Comparison of ENCODE assay signal across 25 cellular contexts in the genomic region with DNA sequence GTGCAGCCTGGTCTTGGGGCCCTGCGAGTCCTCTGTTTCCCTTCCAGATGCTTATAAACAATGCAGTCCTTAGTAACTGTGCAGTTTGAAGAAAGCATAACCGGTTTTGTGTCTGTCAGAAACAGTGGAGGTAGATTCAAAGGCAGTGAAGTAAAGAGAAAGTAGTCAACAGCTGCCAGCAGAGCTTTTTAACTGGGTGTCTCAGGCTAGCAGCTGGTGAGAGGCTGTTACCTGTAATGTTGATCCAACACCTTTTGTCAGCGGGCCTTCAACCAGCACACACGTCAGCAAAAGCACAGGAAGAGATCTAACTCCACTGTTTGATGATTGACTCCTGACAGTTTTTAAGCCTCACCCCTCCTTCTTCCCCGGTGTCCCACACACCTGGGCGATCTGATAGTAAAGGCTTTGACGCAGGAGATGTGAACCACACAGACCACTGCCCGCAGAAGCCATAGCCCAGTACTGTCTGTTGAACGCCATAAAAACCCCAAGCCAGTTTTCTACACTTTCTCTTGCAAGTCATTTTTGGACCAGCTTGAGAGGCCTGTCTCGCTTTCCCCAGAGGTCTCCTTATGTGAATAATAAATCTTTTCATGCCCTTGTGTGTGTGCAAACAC.
A peak's percentile ranks its signal among the peaks of the same experiment; 100 is the strongest.
DNase-seq lines count a peak whose midpoint lies in the region; ATAC-seq and TF ChIP-seq lines count a peak whose summit lies in the region.
"Had no signal": no experiment of that assay in that cellular context is flagged by ENCODE, and none has a peak within 500 bp of the region (broad histone marks: within the 10 kb centered on the region; RNA-seq: fewer than 3 reads in every experiment).

No MANE protein-coding gene starts in this region.

- TF ChIP-seq CTCF in CD4-positive, alpha-beta T cell (IDR thresholded peaks at IDR 0.05) = no peak
- TF ChIP-seq CTCF in heart right ventricle (IDR thresholded peaks at IDR 0.05) = no peak

- POLR2A ChIA-PET in CD4-positive, alpha-beta T cell (lab: Charles Lee) = no interaction called here

- H3K27ac ChIP-seq in CD4-positive, alpha-beta T cell (ENCODE audit: low read depth, low read length) = no peak overlapping the region
- no peak overlapping the region for H3K27ac ChIP-seq in heart right ventricle
- H3K27ac ChIP-seq: body of pancreas, neutrophil, Peyer's patch, upper lobe of right lung had no signal

- no peaks in the 10 kb centered on the region for H3K4me1 ChIP-seq in heart right ventricle
- H3K4me1 ChIP-seq: body of pancreas, Peyer's patch, upper lobe of right lung had no signal

- intact Hi-C loops in CD4-positive, alpha-beta T cell (cut with DNase I, micrococcal nuclease) = no loop called here
- intact Hi-C loops in heart right ventricle (cut with DNase I) = no loop called here

- H3K27me3 ChIP-seq in CD4-positive, alpha-beta T cell (ENCODE audit: control insufficient read depth, insufficient read depth, low read length) = no peaks in the 10 kb centered on the region
- no peaks in the 10 kb centered on the region for H3K27me3 ChIP-seq in heart right ventricle
- H3K27me3 ChIP-seq: body of pancreas, neutrophil, Peyer's patch, upper lobe of right lung had no signal

- H3K9me3 Mint-ChIP-seq in CD4-positive, alpha-beta T cell = no peaks in the 10 kb centered on the region
- no peaks in the 10 kb centered on the region for H3K9me3 Mint-ChIP-seq in central memory CD8-positive, alpha-beta T cell
- H3K9me3 Mint-ChIP-seq: activated naive CD8-positive, alpha-beta T cell treated with anti-CD3 and anti-CD28 coated beads, Interleukin-2, amount 50 U/mL, for 24 hours; CD8-positive, alpha-beta T cell had no signal

- peaks cover 17% of the 10 kb centered on the region for H3K4me1 Mint-ChIP-seq in CD4-positive, alpha-beta T cell (ENCODE audit: low read depth)
- H3K4me1 Mint-ChIP-seq in central memory CD8-positive, alpha-beta T cell = peaks cover 6% of the 10 kb centered on the region
- H3K4me1 Mint-ChIP-seq: activated CD8-positive, alpha-beta memory T cell treated with anti-CD3 and anti-CD28 coated beads, Interleukin-2, amount 10 ng/mL, durations not matched to agents 7 days and 5 days had no signal

- no peaks in the 10 kb centered on the region for H3K9me3 ChIP-seq in CD4-positive, alpha-beta T cell (ENCODE audit: control insufficient read depth, low read length)
- no peaks in the 10 kb centered on the region for H3K9me3 ChIP-seq in heart right ventricle
- H3K9me3 ChIP-seq: body of pancreas, neutrophil, Peyer's patch, upper lobe of right lung had no signal

- H3K36me3 Mint-ChIP-seq in CD4-positive, alpha-beta T cell (ENCODE audit: low read depth) = no peaks in the 10 kb centered on the region
- peaks cover 1% of the 10 kb centered on the region for H3K36me3 Mint-ChIP-seq in central memory CD8-positive, alpha-beta T cell (ENCODE audit: insufficient read depth)
- H3K36me3 Mint-ChIP-seq: activated CD8-positive, alpha-beta memory T cell treated with anti-CD3 and anti-CD28 coated beads, Interleukin-2, amount 10 ng/mL, durations not matched to agents 7 days and 5 days; CD8-positive, alpha-beta T cell had no signal

- no peaks in the 10 kb centered on the region for H3K36me3 ChIP-seq in heart right ventricle
- H3K36me3 ChIP-seq: neutrophil, Peyer's patch, upper lobe of right lung had no signal

- no peak overlapping the region for H3K4me3 ChIP-seq in heart right ventricle
- H3K4me3 ChIP-seq: body of pancreas, Peyer's patch, upper lobe of right lung had no signal

- peak overlapping the region; percentile 17 for H3K4me3 Mint-ChIP-seq in CD4-positive, alpha-beta T cell
- no peak overlapping the region for H3K4me3 Mint-ChIP-seq in central memory CD8-positive, alpha-beta T cell
- H3K4me3 Mint-ChIP-seq: activated CD8-positive, alpha-beta memory T cell treated with anti-CD3 and anti-CD28 coated beads, Interleukin-2, amount 10 ng/mL, durations not matched to agents 7 days and 5 days; activated naive CD8-positive, alpha-beta T cell treated with anti-CD3 and anti-CD28 coated beads, Interleukin-2, amount 50 U/mL, for 24 hours; CD8-positive, alpha-beta T cell had no signal

- CTCF ChIA-PET in CD4-positive, alpha-beta T cell (lab: Charles Lee) = no interaction called here

- 83 to 90% methylated on average over 10 of the region's 10 CpGs for WGBS in heart right ventricle, 2 donors

- DNase-seq in NCI-H1417 (lab: John Stamatoyannopoulos, UW) (peak in 2 of 3 experiments; percentile 4 to 20), NCI-H1417 treated with DMSO at 0.1 percent for 48 hours (lab: John Stamatoyannopoulos, UW) (no peak), NCI-H69 (lab: John Stamatoyannopoulos, UW) (peak; percentile 32), heart right ventricle (no peak), NCI-H748 treated with DMSO at 0.1 percent for 48 hours (lab: John Stamatoyannopoulos, UW) (no peak)
- peak in 2 of 10 experiments; percentile 25 to 48 for DNase-seq in CD4-positive, alpha-beta T cell
- peak in 1 of 2 donors; percentile 11 for DNase-seq in central memory CD8-positive, alpha-beta T cell (ENCODE audit: low spot score in 2 of 2)
- DNase-seq: 8988T; activated CD4-positive, alpha-beta T cell treated with anti-CD3 and anti-CD28 coated beads for 4 hours; activated CD8-positive, alpha-beta memory T cell treated with anti-CD3 and anti-CD28 coated beads, Interleukin-2, amount 10 ng/mL, durations not matched to agents 7 days and 5 days; activated effector memory CD4-positive, alpha-beta T cell treated with anti-CD3 and anti-CD28 coated beads, Interleukin-2, amount 50 U/mL, for 16 hours; activated naive CD8-positive, alpha-beta T cell treated with anti-CD3 and anti-CD28 coated beads, Interleukin-2, amount 50 U/mL, for 24 hours; AML-193; effector CD8-positive, alpha-beta T cell; foreskin melanocyte; HCEC 1CT; left cardiac atrium; NCI-H1436; Peyer's patch; upper lobe of right lung had no signal

- ATAC-seq in CD4-positive, alpha-beta T cell (ENCODE audit: poor library complexity) = peak; percentile 87
- ATAC-seq in central memory CD8-positive, alpha-beta T cell (replicated peaks; ENCODE audit: extremely low read depth, poor library complexity, severe bottlenecking) = peak; percentile 72
- ATAC-seq in heart right ventricle = no peak
- ATAC-seq in HG03342 (IDR thresholded peaks at IDR 0.05; ENCODE audit: unreplicated experiment) = no peak
- ATAC-seq: activated CD8-positive, alpha-beta memory T cell treated with anti-CD3 and anti-CD28 coated beads, Interleukin-2, amount 10 ng/mL, durations not matched to agents 7 days and 5 days; activated naive CD8-positive, alpha-beta T cell treated with anti-CD3 and anti-CD28 coated beads, Interleukin-2, amount 50 U/mL, for 24 hours; body of pancreas; CD8-positive, alpha-beta T cell; HepG2; left cardiac atrium; upper lobe of right lung had no signal

- peak overlapping the region; percentile 85 for H3K27ac Mint-ChIP-seq in CD4-positive, alpha-beta T cell
- no peak overlapping the region for H3K27ac Mint-ChIP-seq in central memory CD8-positive, alpha-beta T cell (ENCODE audit: low read depth)
- H3K27ac Mint-ChIP-seq: activated CD8-positive, alpha-beta memory T cell treated with anti-CD3 and anti-CD28 coated beads, Interleukin-2, amount 10 ng/mL, durations not matched to agents 7 days and 5 days; activated naive CD8-positive, alpha-beta T cell treated with anti-CD3 and anti-CD28 coated beads, Interleukin-2, amount 50 U/mL, for 24 hours; CD8-positive, alpha-beta T cell had no signal

- H3K27me3 Mint-ChIP-seq in CD4-positive, alpha-beta T cell = peaks cover 6% of the 10 kb centered on the region
- H3K27me3 Mint-ChIP-seq in central memory CD8-positive, alpha-beta T cell = no peaks in the 10 kb centered on the region
- H3K27me3 Mint-ChIP-seq: activated CD8-positive, alpha-beta memory T cell treated with anti-CD3 and anti-CD28 coated beads, Interleukin-2, amount 10 ng/mL, durations not matched to agents 7 days and 5 days had no signal

Comparison
In these comparisons a context has a peak if more than half of its experiments do, and no peak if none do; other contexts are left out.
1. DNase-seq: peak in NCI-H1417 (2 of 3) and NCI-H69 (single experiment); none in NCI-H1417 treated with DMSO at 0.1 percent for 48 hours (single experiment), heart right ventricle (0 of 2) and NCI-H748 treated with DMSO at 0.1 percent for 48 hours (single experiment).
2. ATAC-seq: peak in CD4-positive, alpha-beta T cell (single experiment) and central memory CD8-positive, alpha-beta T cell (single experiment); none in heart right ventricle (0 of 8) and HG03342 (single experiment).